8 cellular contexts compared by ENCODE assay signal in the genomic region with DNA sequence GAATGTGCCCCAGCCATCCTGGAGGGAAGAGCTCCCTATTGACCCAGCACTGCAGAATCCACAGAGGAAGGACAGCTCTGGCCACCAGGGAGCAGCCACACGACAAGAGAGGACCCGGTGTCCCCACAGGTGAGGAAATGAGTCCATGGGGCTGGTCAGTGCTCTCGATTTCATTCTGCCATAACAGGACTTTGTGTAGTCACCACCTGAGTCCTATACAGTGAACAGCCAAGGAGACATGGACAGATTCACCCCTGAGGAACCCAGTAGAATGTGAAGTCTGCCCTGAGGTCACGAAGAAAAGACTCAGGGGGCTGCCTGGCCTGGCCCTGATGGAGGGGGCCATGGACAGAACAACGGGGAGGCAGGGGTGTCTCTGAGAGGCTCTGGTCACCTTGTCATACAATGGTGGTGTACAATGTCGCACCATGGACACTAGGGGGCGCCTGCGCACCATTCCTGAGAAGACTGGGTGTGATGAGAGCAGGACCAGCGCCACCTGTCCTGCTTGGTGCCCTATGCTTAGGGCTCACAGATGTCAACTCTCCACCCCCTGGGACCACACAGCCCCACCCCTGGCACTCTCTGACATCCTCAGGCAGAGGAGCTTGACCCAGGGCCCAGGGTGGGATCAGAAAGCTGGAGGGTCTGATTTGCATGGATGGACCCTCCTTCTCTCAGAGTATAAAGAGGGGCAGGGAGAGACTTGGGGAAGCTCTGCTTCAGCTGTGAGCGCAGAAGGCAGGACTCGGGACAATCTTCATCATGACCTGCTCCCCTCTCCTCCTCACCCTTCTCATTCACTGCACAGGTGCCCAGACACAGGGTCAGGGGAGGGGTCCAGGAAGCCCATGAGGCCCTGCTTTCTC.
DNase-seq lines count a peak whose midpoint lies in the region; ATAC-seq and TF ChIP-seq lines count a peak whose summit lies in the region.
"Not testable (repeated sequence)": the region's sequence is repeated elsewhere in the genome, so short reads cannot be mapped to it uniquely, and the experiment has no call there.

No MANE protein-coding gene starts in this region.

- not testable (repeated sequence) for H3K9me3 Mint-ChIP-seq in CD14-positive monocyte

- not testable (repeated sequence) for H3K4me3 ChIP-seq in Jurkat, Clone E6-1 (ENCODE audit: low read length); OCI-LY3 (ENCODE audit: low read length)

- TF ChIP-seq CTCF in CD14-positive monocyte (IDR thresholded peaks at IDR 0.05), result peak; percentile 90
- peak; percentile 86 for TF ChIP-seq CTCF in OCI-LY3 (IDR thresholded peaks at IDR 0.05; ENCODE audit: low read depth, low read length)

- not testable (repeated sequence) for H3K9me3 ChIP-seq in OCI-LY3 (ENCODE audit: insufficient read depth, low read length)

- not testable (repeated sequence) for H4K20me1 ChIP-seq in OCI-LY3 (ENCODE audit: insufficient read depth, low read length)

- not testable (repeated sequence) for H3K27me3 ChIP-seq in OCI-LY3 (ENCODE audit: low read depth, low read length)

- not testable (repeated sequence) for H3K4me2 ChIP-seq in OCI-LY3 (ENCODE audit: low read length)

- ATAC-seq in GM21390 (IDR thresholded peaks at IDR 0.05; ENCODE audit: unreplicated experiment), result peak; percentile 82

- DNase-seq in CD14-positive monocyte (ENCODE audit: low spot score) (peak; percentile 76), lung microvascular endothelial cell (ENCODE audit: low read depth in 2 of 2) (peak; percentile 66 to 78)
- peak; percentile 46 for DNase-seq in Jurkat, Clone E6-1 (ENCODE audit: low read depth, low spot score)
- DNase-seq in activated CD8-positive, alpha-beta memory T cell treated with anti-CD3 and anti-CD28 coated beads for 4 hours (ENCODE audit: low read depth in 2 of 2), result peak; percentile 27 to 39
- DNase-seq in effector CD8-positive, alpha-beta T cell (lab: John Stamatoyannopoulos, UW), result peak; percentile 54
- DNase-seq in stimulated activated CD8-positive, alpha-beta memory T cell treated with anti-CD3 and anti-CD28 coated beads, Interleukin-12 subunit alpha, Interleukin-12 subunit beta, amount 100 ng/mL, for 1 hour (ENCODE audit: low read depth), result peak; percentile 55

- H3K36me3 Mint-ChIP-seq in CD14-positive monocyte, result peaks cover 22 to 42% of the 10 kb centered on the region in 2 donors

- not testable (repeated sequence) for H3K4me1 Mint-ChIP-seq in CD14-positive monocyte

- not testable (repeated sequence) for H3K4me3 Mint-ChIP-seq in CD14-positive monocyte

- H2AFZ ChIP-seq in OCI-LY3 (ENCODE audit: low read depth, low read length), result not testable (repeated sequence)

- not testable (repeated sequence) for H3K27ac ChIP-seq in OCI-LY3 (ENCODE audit: low read length)

- H3K36me3 ChIP-seq in OCI-LY3 (replicated peaks; ENCODE audit: low read depth, low read length), result peaks cover 16% of the 10 kb centered on the region

- peaks cover 14% of the 10 kb centered on the region for H3K4me1 ChIP-seq in OCI-LY3 (ENCODE audit: low read length)

- not testable (repeated sequence) for H3K27ac Mint-ChIP-seq in CD14-positive monocyte

- not testable (repeated sequence) for H3K9ac ChIP-seq in OCI-LY3 (ENCODE audit: low read length)

- H3K27me3 Mint-ChIP-seq in CD14-positive monocyte (ENCODE audit: low read depth in 3 of 3), result not testable (repeated sequence)

- intact Hi-C loops in CD14-positive monocyte (cut with micrococcal nuclease), result not testable (repeated sequence)

- not testable (repeated sequence) for H3K79me2 ChIP-seq in OCI-LY3 (ENCODE audit: low read length)
